Comparison of ENCODE assay signal across 11 cellular contexts in the genomic region with DNA sequence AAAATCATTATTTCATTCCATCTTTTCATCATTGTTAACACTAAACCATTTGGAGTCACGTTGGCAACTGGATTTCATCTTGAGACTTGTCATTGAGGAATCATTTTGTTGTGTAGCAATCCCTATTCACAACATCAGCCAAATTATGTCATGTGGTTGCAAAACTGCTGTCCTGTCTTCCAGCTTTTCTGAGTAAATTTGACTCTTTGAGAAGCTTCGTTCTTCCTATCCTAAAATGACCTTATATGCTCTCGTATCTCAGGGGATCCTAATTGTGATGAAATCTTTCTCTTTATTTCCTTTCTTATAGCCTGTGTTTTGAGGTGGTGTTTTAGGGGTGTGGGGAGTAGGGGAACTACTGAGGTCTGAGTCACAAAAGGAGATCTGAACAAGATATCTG. TPM values are rescaled to one million over a fixed set of nuclear protein-coding genes. Genes with fewer than 3 reads are reported as not detected.
DNase-seq lines count a peak whose midpoint lies in the region; ATAC-seq, FAIRE-seq and TF ChIP-seq lines count a peak whose summit lies in the region.
"Had no signal": no experiment of that assay in that cellular context is flagged by ENCODE, and none has a peak within 500 bp of the region (broad histone marks: within the 10 kb centered on the region; RNA-seq: fewer than 3 reads in every experiment).

No MANE protein-coding gene starts in this region.

- intact Hi-C loops in body of pancreas (cut with DNase I): no loop called here

- FAIRE-seq in GM12891 (lab: Jason Lieb, UNC): no peak
- FAIRE-seq: islet of Langerhans had no signal

- H3K36me3 ChIP-seq in body of pancreas (replicated peaks in 1 of 2; ENCODE audit: insufficient read depth in 1 of 2, low read depth in 2 of 2) (no peaks in the 10 kb centered on the region), right atrium auricular region (no peaks in the 10 kb centered on the region), suprapubic skin (no peaks in the 10 kb centered on the region)

- no peak overlapping the region for H3K27ac ChIP-seq in body of pancreas
- peak overlapping the region; percentile 4 to 21 for H3K27ac ChIP-seq in right atrium auricular region
- peak overlapping the region; percentile 69 for H3K27ac ChIP-seq in suprapubic skin
- H3K27ac ChIP-seq: VCaP had no signal

- H3K4me1 ChIP-seq in body of pancreas: no peaks in the 10 kb centered on the region
- no peaks in the 10 kb centered on the region for H3K4me1 ChIP-seq in right atrium auricular region
- H3K4me1 ChIP-seq in suprapubic skin: peaks cover 4% of the 10 kb centered on the region

- no peak for TF ChIP-seq EP300 in suprapubic skin (IDR thresholded peaks at IDR 0.05)

- ATAC-seq in GM18868 (IDR thresholded peaks at IDR 0.05; ENCODE audit: unreplicated experiment) (peak; percentile 66), body of pancreas (peak; percentile 30)

- no peak for TF ChIP-seq CTCF in body of pancreas (IDR thresholded peaks at IDR 0.05)
- TF ChIP-seq CTCF in right atrium auricular region (IDR thresholded peaks at IDR 0.05): no peak
- TF ChIP-seq CTCF in suprapubic skin (IDR thresholded peaks at IDR 0.05): no peak

- H3K4me3 ChIP-seq in body of pancreas: no peak overlapping the region
- H3K4me3 ChIP-seq in right atrium auricular region: no peak overlapping the region
- H3K4me3 ChIP-seq in suprapubic skin: no peak overlapping the region

- H3K9me3 ChIP-seq in body of pancreas (no peaks in the 10 kb centered on the region), right atrium auricular region (no peaks in the 10 kb centered on the region), suprapubic skin (no peaks in the 10 kb centered on the region)

- 51 to 78% methylated on average over 3 of the region's 3 CpGs for WGBS in body of pancreas, 2 donors
- 29% methylated on average over 3 of the region's 3 CpGs for WGBS in suprapubic skin

- TF ChIP-seq POLR2A in body of pancreas (IDR thresholded peaks at IDR 0.05): no peak
- TF ChIP-seq POLR2A in suprapubic skin (IDR thresholded peaks at IDR 0.05): no peak
- TF ChIP-seq POLR2A in GM12891 (IDR thresholded peaks at IDR 0.05; ENCODE audit: low read depth, low read length): no peak

- DNase-seq in body of pancreas (peak in 1 of 4 donors; percentile 13), right atrium auricular region (ENCODE audit: low spot score) (no peak), suprapubic skin (ENCODE audit: low spot score in 2 of 2) (no peak), NCI-H2081 treated with DMSO at 0.1 percent for 48 hours (lab: John Stamatoyannopoulos, UW) (no peak), GM12891 (ENCODE audit: insufficient read length, low spot score) (no peak), NCI-H1105 treated with DMSO at 0.1 percent for 48 hours (lab: John Stamatoyannopoulos, UW) (no peak)
- DNase-seq: amniotic stem cell, DMS 273 treated with DMSO at 0.1 percent for 48 hours had no signal

- H3K27me3 ChIP-seq in body of pancreas: no peaks in the 10 kb centered on the region
- no peaks in the 10 kb centered on the region for H3K27me3 ChIP-seq in right atrium auricular region
- no peaks in the 10 kb centered on the region for H3K27me3 ChIP-seq in suprapubic skin

TF ChIP-seq in GM12891, 5 proteins besides CTCF, POLR2A, EP300 and RAD21:
- TF ChIP-seq PAX5 (IDR thresholded peaks at IDR 0.05; ENCODE audit: insufficient read depth, low read length, severe bottlenecking) (no peak), TAF1 (IDR thresholded peaks at IDR 0.05; ENCODE audit: low read depth, low read length) (no peak), POU2F2 (IDR thresholded peaks at IDR 0.05; ENCODE audit: low read depth, low read length) (no peak)
TF ChIP-seq in GM12891: peak in this region for 0.

RNA-seq across cellular contexts. Expression of a gene that starts 30.6 kb away (rescaled TPM):
- total RNA-seq in body of pancreas (10 to 100 TPM in 1 of 2 donors, 1 to 10 TPM in 1; 7.0 to 50.4 TPM), right atrium auricular region (1 to 10 TPM; 3.4 to 4.2 TPM), suprapubic skin (10 to 100 TPM; 14.6 to 43.0 (median 16.7) TPM)
- polyA plus RNA-seq in GM12891 (2012; ENCODE audit: low read depth, missing spikeins): 4.3 TPM

Comparison
In these comparisons a context has a peak if more than half of its experiments do, and no peak if none do; other contexts are left out.
1. H3K27ac ChIP-seq: peak in right atrium auricular region (2 of 2) and suprapubic skin (single experiment); none in body of pancreas (0 of 4).